Comparison of ENCODE assay signal across 9 cellular contexts in the genomic region with DNA sequence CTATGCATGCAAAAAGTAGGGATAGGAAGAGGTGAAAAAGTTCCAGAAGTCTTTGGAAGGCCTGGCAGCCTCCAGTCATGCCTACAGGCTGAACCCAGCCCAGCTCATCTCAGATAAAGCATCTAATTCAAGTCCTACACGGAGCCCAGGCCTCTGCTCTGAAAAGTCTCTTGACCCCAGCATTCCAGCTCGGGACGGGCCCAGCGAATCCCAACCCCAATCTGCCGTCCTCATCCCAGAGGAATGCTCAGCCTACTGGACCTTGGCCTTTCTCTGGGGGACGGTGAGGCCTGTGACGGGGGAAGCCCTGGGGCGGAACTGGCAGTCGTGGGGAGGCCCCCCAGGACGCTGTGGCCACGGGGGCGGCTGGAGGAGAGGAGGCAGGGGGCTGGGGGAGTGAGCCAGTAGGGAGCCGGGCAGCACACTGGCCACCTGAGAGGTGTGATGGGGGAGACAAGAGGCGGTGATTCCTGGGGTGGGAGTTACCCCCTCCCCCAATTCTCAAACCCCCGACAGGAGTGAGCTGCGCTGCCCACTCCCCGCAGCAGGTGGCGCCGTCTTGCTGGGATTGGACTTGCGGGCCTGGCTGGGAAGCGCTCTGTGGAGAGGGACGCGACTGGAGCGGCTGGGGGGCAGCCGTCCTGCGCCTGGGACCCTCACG.
DNase-seq lines count a peak whose midpoint lies in the region; ATAC-seq and TF ChIP-seq lines count a peak whose summit lies in the region.
"Had no signal": no experiment of that assay in that cellular context is flagged by ENCODE, and none has a peak within 500 bp of the region (broad histone marks: within the 10 kb centered on the region; RNA-seq: fewer than 3 reads in every experiment).

No MANE protein-coding gene starts in this region.

- ATAC-seq in left colon (peak; percentile 46), GM19467 (IDR thresholded peaks at IDR 0.05; ENCODE audit: unreplicated experiment) (no peak), GM18907 (IDR thresholded peaks at IDR 0.05; ENCODE audit: unreplicated experiment) (no peak)

- peak; percentile 96 for TF ChIP-seq CTCF in chondrocyte (IDR thresholded peaks at IDR 0.05)

- peak overlapping the region; percentile 74 for H3K27ac Mint-ChIP-seq in chondrocyte (ENCODE audit: unreplicated experiment)

- intact Hi-C loops in left colon (cut with DNase I, micrococcal nuclease), result loop anchor here in 1 of 2 donors (10.0 kb wide), 1 partner anchor 510 kb away; no protein-coding TSS in a partner anchor

- H3K4me3 Mint-ChIP-seq in chondrocyte (ENCODE audit: unreplicated experiment), result peak overlapping the region; percentile 60

- H3K4me1 Mint-ChIP-seq in chondrocyte (ENCODE audit: low read depth), result peaks cover 47% of the 10 kb centered on the region

- H3K27me3 Mint-ChIP-seq in chondrocyte (ENCODE audit: low read depth), result no peaks in the 10 kb centered on the region

- no peaks in the 10 kb centered on the region for H3K36me3 Mint-ChIP-seq in chondrocyte (ENCODE audit: low read depth)
- H3K36me3 Mint-ChIP-seq: activated naive CD4-positive, alpha-beta T cell treated with anti-CD3 and anti-CD28 coated beads, Interleukin-2, amount 50 U/mL, for 72 hours had no signal

- DNase-seq in DMS79 treated with DMSO at 0.1 percent for 48 hours (lab: John Stamatoyannopoulos, UW) (peak; percentile 49), LHCN-M2 (ENCODE audit: low read depth) (peak; percentile 49), chondrocyte (ENCODE audit: low spot score) (peak; percentile 75), left colon (peak; percentile 64 to 82)
- peak; percentile 30 to 38 for DNase-seq in activated CD4-positive, alpha-beta T cell treated with anti-CD3 and anti-CD28 coated beads for 24 hours (ENCODE audit: low read depth in 2 of 2)
- DNase-seq in stimulated activated CD4-positive, alpha-beta T cell treated with anti-CD3 and anti-CD28 coated beads, Interleukin-1b, Interleukin-23, amount 100 ng/mL, for 4 hours (ENCODE audit: low read depth in 2 of 2), result peak; percentile 45 to 46

- H3K9me3 Mint-ChIP-seq in chondrocyte (ENCODE audit: low read depth), result no peaks in the 10 kb centered on the region
- H3K9me3 Mint-ChIP-seq: activated naive CD4-positive, alpha-beta T cell treated with anti-CD3 and anti-CD28 coated beads, Interleukin-2, amount 50 U/mL, for 72 hours had no signal
